ENCODE assay signal across 8 cellular contexts in the genomic region with DNA sequence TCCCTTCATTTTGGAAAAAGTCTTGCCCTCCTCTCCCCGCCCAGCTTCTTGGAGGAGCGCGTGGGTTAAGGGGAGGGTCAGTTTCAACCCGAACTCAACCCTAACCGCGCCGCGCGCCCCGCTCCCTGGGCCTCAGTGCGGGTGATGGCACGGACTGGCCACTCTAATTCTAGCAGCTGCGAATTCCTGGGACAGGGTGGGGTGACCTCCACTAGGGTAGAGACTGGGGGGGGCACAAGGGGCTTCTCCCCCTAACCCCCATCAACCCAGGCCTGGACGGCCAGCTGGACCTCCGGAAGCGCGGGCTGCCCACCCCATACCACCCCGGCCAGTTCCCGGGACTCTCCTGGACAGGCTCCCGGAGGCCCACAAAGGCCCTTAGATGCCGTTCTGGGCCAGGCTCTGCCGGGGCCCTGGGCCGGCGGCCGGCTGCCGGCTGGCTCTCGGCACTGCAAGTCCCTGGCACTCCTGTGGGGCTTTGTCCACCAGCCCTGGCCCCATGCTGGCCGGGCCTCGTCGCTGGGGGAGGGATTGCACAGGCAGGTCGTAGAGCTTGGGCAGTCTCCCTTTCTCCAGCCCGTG. TPM values are rescaled to one million over a fixed set of nuclear protein-coding genes. Genes with fewer than 3 reads are reported as not detected.
A peak's percentile ranks its signal among the peaks of the same experiment; 100 is the strongest.
DNase-seq lines count a peak whose midpoint lies in the region; ATAC-seq and TF ChIP-seq lines count a peak whose summit lies in the region.

No MANE protein-coding gene starts in this region.

- 11 to 51% methylated on average over 14 to 26 of the region's 32 CpGs for WGBS in body of pancreas, 2 donors

- no peak overlapping the region for H3K27ac Mint-ChIP-seq in immature natural killer cell
- no peak overlapping the region for H3K27ac Mint-ChIP-seq in T-helper 2 cell treated with Interferon-gamma antibody and Interleukin-4, amounts not matched to agents 5 μg/mL and 100 μg/mL, for 36 hours

- H3K9me3 ChIP-seq in HAP-1, result no peaks in the 10 kb centered on the region; the same call in 1 of the 2 replicates
- no peaks in the 10 kb centered on the region for H3K9me3 ChIP-seq in body of pancreas

- H3K4me1 ChIP-seq in HAP-1 (no peaks in the 10 kb centered on the region), body of pancreas (peaks cover 6% of the 10 kb centered on the region)

- in situ Hi-C loops in HAP-1 (cut with MboI; ENCODE audit: low sequenced_read_pairs), result loop anchor here (5.0 to 10.0 kb wide), 3 partner anchors 56 to 369 kb away; no protein-coding TSS in a partner anchor

- H3K27ac ChIP-seq in body of pancreas, result peak overlapping the region in 2 of 4 donors; percentile 13 to 33
- H3K27ac ChIP-seq in skin epidermis, result peak overlapping the region in 15 of 21 experiments; percentile 18 to 80 (median 61)

- H3K4me3 ChIP-seq in HAP-1, result peak overlapping the region; percentile 47; the same call in 1 of the 2 replicates
- peak overlapping the region in 1 of 2 donors; percentile 2 for H3K4me3 ChIP-seq in body of pancreas
- peak overlapping the region; percentile 30 to 52 (median 45) for H3K4me3 ChIP-seq in skin epidermis

- ATAC-seq in body of pancreas (peak; percentile 27), HG03108 (IDR thresholded peaks at IDR 0.05; ENCODE audit: unreplicated experiment) (no peak)

- intact Hi-C loops in body of pancreas (cut with DNase I), result loop anchor here (5.0 kb wide), 1 partner anchor 364 kb away; no protein-coding TSS in a partner anchor

- TF ChIP-seq CTCF in body of pancreas (IDR thresholded peaks at IDR 0.05), result no peak

- peaks cover 0 to 5% of the 10 kb centered on the region in 2 donors for H3K4me1 Mint-ChIP-seq in immature natural killer cell
- H3K4me1 Mint-ChIP-seq in T-helper 2 cell treated with Interferon-gamma antibody and Interleukin-4, amounts not matched to agents 5 μg/mL and 100 μg/mL, for 36 hours (ENCODE audit: low read depth), result peaks cover 4% of the 10 kb centered on the region

- peak overlapping the region; percentile 35 to 87 (median 69) for H3K4me3 Mint-ChIP-seq in immature natural killer cell
- no peak overlapping the region for H3K4me3 Mint-ChIP-seq in T-helper 2 cell treated with Interferon-gamma antibody and Interleukin-4, amounts not matched to agents 5 μg/mL and 100 μg/mL, for 36 hours

- H3K27me3 Mint-ChIP-seq in immature natural killer cell (ENCODE audit: low read depth in 3 of 3), result peaks cover 0 to 13% (median 5%) of the 10 kb centered on the region in 3 donors
- H3K27me3 Mint-ChIP-seq in T-helper 2 cell treated with Interferon-gamma antibody and Interleukin-4, amounts not matched to agents 5 μg/mL and 100 μg/mL, for 36 hours (ENCODE audit: low read depth), result peaks cover 47% of the 10 kb centered on the region

- no peaks in the 10 kb centered on the region for H3K9me3 Mint-ChIP-seq in immature natural killer cell
- H3K9me3 Mint-ChIP-seq in T-helper 2 cell treated with Interferon-gamma antibody and Interleukin-4, amounts not matched to agents 5 μg/mL and 100 μg/mL, for 36 hours, result no peaks in the 10 kb centered on the region

- H3K27me3 ChIP-seq in HAP-1 (ENCODE audit: low read depth) (0 out of 2 replicates have a peak, but pooled peaks cover 5% of the 10 kb centered on the region), body of pancreas (no peaks in the 10 kb centered on the region)

- H3K36me3 ChIP-seq in HAP-1 (replicated peaks), result no peaks in the 10 kb centered on the region
- no peaks in the 10 kb centered on the region for H3K36me3 ChIP-seq in body of pancreas (replicated peaks in 1 of 2; ENCODE audit: insufficient read depth in 1 of 2, low read depth in 2 of 2)

- DNase-seq in HAP-1 (ENCODE audit: low spot score in 2 of 2) (no peak), body of pancreas (peak in 1 of 4 donors; percentile 25), immature natural killer cell (no peak), SW 1271 (lab: John Stamatoyannopoulos, UW) (no peak), erythroblast (lab: John Stamatoyannopoulos, UW) (no peak)
- DNase-seq in T-helper 2 cell treated with Interferon-gamma antibody and Interleukin-4, amounts not matched to agents 5 μg/mL and 100 μg/mL, for 36 hours (ENCODE audit: low spot score), result no peak

- no peak for TF ChIP-seq POLR2A in body of pancreas (IDR thresholded peaks at IDR 0.05)
- no peak for TF ChIP-seq POLR2A in erythroblast (IDR thresholded peaks at IDR 0.05; ENCODE audit: low read length)

- H3K36me3 Mint-ChIP-seq in immature natural killer cell, result no peaks in the 10 kb centered on the region
- no peaks in the 10 kb centered on the region for H3K36me3 Mint-ChIP-seq in T-helper 2 cell treated with Interferon-gamma antibody and Interleukin-4, amounts not matched to agents 5 μg/mL and 100 μg/mL, for 36 hours (ENCODE audit: low read depth)

RNA-seq across cellular contexts. Expression of a gene that starts 7.2 kb away (rescaled TPM):
- under 1 TPM in 1 of 2 donors, not detected in 1; 0.52 TPM for total RNA-seq in body of pancreas
- under 1 TPM in 1 of 3 donors, not detected in 2; 0.14 TPM for polyA plus RNA-seq in immature natural killer cell
